ENCODE assay signal across 8 cellular contexts in the genomic region with DNA sequence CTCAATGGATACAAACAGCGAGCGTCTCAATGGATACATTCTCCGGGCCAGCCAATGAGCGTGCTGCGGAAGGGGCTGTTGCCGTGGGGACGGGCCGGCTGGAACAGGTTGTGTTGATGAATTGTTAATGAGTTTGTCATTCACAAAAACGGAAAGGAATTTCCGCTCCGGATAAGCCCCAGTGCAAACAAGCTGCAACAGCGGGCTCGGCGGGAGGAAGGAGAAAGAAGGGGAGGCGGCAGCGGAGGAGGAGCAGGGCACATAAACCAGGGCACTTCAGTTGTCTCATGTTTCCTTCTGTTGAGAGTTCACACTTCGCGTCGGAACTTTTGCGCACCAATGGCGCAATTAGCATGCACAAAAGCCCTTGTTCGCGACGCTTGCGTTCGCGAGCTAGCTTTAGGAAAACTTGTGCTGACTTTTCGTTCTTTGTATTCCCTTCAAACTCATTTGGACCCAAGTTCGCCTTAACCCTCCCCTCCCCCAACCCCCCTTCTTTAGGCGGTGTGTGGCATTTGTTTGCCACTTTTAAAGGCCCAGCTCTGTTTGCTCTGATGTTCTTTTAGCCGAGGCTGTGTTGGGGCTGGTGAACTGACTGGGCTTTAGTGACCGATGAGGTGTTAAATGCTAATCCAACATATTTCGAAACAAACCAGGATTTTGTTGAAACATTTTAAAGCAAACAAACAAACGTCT. TPM values are rescaled to one million over a fixed set of nuclear protein-coding genes. Genes with fewer than 3 reads are reported as not detected.
DNase-seq lines count a peak whose midpoint lies in the region; ATAC-seq lines count a peak whose summit lies in the region.

A gene with protein sequence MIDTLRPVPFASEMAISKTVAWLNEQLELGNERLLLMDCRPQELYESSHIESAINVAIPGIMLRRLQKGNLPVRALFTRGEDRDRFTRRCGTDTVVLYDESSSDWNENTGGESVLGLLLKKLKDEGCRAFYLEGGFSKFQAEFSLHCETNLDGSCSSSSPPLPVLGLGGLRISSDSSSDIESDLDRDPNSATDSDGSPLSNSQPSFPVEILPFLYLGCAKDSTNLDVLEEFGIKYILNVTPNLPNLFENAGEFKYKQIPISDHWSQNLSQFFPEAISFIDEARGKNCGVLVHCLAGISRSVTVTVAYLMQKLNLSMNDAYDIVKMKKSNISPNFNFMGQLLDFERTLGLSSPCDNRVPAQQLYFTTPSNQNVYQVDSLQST (minus strand): TSS at position 10 of the 696 bp plus-strand sequence. CDS start 462 bp downstream, outside the sequence.

- no peaks in the 10 kb centered on the region for H3K9me3 Mint-ChIP-seq in activated CD4-positive, alpha-beta memory T cell treated with anti-CD3 and anti-CD28 coated beads, Interleukin-2, amount 10 ng/mL, durations not matched to agents 7 days and 5 days

- peak within 1 kb of the TSS; percentile 98 for H3K4me3 Mint-ChIP-seq in activated CD4-positive, alpha-beta memory T cell treated with anti-CD3 and anti-CD28 coated beads, Interleukin-2, amount 10 ng/mL, durations not matched to agents 7 days and 5 days

- DNase-seq in NCI-H82 (lab: John Stamatoyannopoulos, UW) = peak; percentile 98
- DNase-seq in activated CD4-positive, alpha-beta memory T cell treated with anti-CD3 and anti-CD28 coated beads, Interleukin-2, amount 10 ng/mL, durations not matched to agents 7 days and 5 days = peak; percentile 98
- peak; percentile 99 for DNase-seq in dermis microvascular lymphatic vessel endothelial cell (ENCODE audit: low read depth in 2 of 2)
- DNase-seq in left lobe of liver (ENCODE audit: low spot score) = peak; percentile 98
- DNase-seq in stimulated activated CD4-positive, alpha-beta T cell treated with anti-CD3 and anti-CD28 coated beads, Interleukin-1b, Interleukin-23, amount 100 ng/mL, for 4 hours (ENCODE audit: low read depth in 2 of 2) = peak; percentile 73

- no peaks in the 10 kb centered on the region for H3K27me3 Mint-ChIP-seq in activated CD4-positive, alpha-beta memory T cell treated with anti-CD3 and anti-CD28 coated beads, Interleukin-2, amount 10 ng/mL, durations not matched to agents 7 days and 5 days

- peaks cover 45% of the 10 kb centered on the region for H3K4me1 Mint-ChIP-seq in activated CD4-positive, alpha-beta memory T cell treated with anti-CD3 and anti-CD28 coated beads, Interleukin-2, amount 10 ng/mL, durations not matched to agents 7 days and 5 days

- ATAC-seq in GM18519 (IDR thresholded peaks at IDR 0.05; ENCODE audit: low FRiP score, unreplicated experiment) = peak; percentile 22
- peak; percentile 32 for ATAC-seq in HG03521 (IDR thresholded peaks at IDR 0.05; ENCODE audit: unreplicated experiment)
- peak; percentile 57 for ATAC-seq in left lobe of liver
- no peak for ATAC-seq in GM21786 (IDR thresholded peaks at IDR 0.05; ENCODE audit: unreplicated experiment)

- POLR2A ChIA-PET in activated CD4-positive, alpha-beta memory T cell treated with anti-CD3 and anti-CD28 coated beads, Interleukin-2, amount 10 ng/mL, durations not matched to agents 7 days and 5 days (lab: Charles Lee) = interaction anchor here (0.7 to 10.5 kb wide), 51 partner anchors 10 to 356 kb away, joined by 3 to 293 read pairs (median 9); a partner anchor contains a TSS

- H3K27ac Mint-ChIP-seq in activated CD4-positive, alpha-beta memory T cell treated with anti-CD3 and anti-CD28 coated beads, Interleukin-2, amount 10 ng/mL, durations not matched to agents 7 days and 5 days = peak within 1 kb of the TSS; percentile 96

- CTCF ChIA-PET in activated CD4-positive, alpha-beta memory T cell treated with anti-CD3 and anti-CD28 coated beads, Interleukin-2, amount 10 ng/mL, durations not matched to agents 7 days and 5 days (lab: Charles Lee) = interaction anchor here (0.8 to 9.8 kb wide), 14 partner anchors 10 to 333 kb away, joined by 3 to 92 read pairs (median 8); a partner anchor contains a TSS

- peaks cover 43% of the 10 kb centered on the region for H3K36me3 Mint-ChIP-seq in activated CD4-positive, alpha-beta memory T cell treated with anti-CD3 and anti-CD28 coated beads, Interleukin-2, amount 10 ng/mL, durations not matched to agents 7 days and 5 days (ENCODE audit: low read depth)

RNA-seq across cellular contexts. Expression of the gene that starts here (rescaled TPM):
- 100 to 1,000 TPM; 170 to 171 TPM for total RNA-seq in activated CD4-positive, alpha-beta memory T cell treated with anti-CD3 and anti-CD28 coated beads, Interleukin-2, amount 10 ng/mL, durations not matched to agents 7 days and 5 days
- 298 and 528 TPM in 2 replicates for total RNA-seq in dermis microvascular lymphatic vessel endothelial cell
- 31.5 TPM for total RNA-seq in left lobe of liver
